ENCODE assay signal across 9 cellular contexts in the genomic region with DNA sequence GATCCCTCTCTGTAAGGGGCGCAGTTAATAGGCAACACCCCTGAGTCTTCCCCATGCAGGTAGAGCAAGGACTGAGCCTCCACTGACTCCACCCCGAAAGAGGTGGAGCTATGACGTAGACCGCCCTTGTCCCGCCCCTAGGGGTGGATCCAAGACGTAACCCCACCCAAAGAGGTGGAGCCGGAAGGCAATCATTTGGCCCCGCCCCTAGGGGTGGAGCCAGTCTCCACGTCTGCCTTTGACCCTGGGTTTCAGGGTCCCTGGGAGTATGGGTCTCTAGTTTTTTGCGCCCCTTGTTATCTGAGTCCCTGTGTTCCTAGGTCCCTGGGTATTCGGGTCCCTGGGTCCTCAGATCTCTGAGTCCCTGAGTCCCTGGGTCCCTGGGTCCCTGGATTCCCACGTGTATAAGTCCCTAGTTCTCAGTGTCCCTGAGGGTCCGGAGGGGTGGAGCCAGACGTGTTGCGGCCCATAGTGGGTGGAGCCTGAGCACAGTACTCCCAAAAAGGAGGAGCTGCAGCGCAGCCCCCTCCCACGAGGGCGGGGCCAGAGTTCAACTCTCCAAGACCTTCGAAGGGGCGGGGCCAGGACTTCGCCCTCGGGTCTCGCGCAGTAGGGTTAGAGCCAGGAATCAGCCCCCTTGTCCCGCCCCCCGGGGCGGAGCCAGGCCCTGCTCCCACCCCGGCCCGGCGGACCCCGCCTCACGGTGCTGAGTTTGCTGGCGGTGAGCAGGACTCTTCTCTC. TPM values are rescaled to one million over a fixed set of nuclear protein-coding genes. Genes with fewer than 3 reads are reported as not detected.
A peak's percentile ranks its signal among the peaks of the same experiment; 100 is the strongest.
DNase-seq lines count a peak whose midpoint lies in the region; ATAC-seq and TF ChIP-seq lines count a peak whose summit lies in the region.
"Had no signal": no experiment of that assay in that cellular context is flagged by ENCODE, and none has a peak within 500 bp of the region (broad histone marks: within the 10 kb centered on the region; RNA-seq: fewer than 3 reads in every experiment).

No MANE protein-coding gene starts in this region.

- peaks cover 27% of the 10 kb centered on the region for H3K36me3 Mint-ChIP-seq in activated CD4-positive, alpha-beta T cell treated with anti-CD3 and anti-CD28 coated beads, Interleukin-2, amount 10 ng/mL, durations not matched to agents 7 days and 5 days (ENCODE audit: low read depth)

- CTCF ChIA-PET in activated CD4-positive, alpha-beta T cell treated with anti-CD3 and anti-CD28 coated beads, Interleukin-2, amount 10 ng/mL, durations not matched to agents 7 days and 5 days (lab: Charles Lee), result interaction anchor here (0.6 to 1.4 kb wide), 2 partner anchors 22 to 387 kb away, joined by 3 read pairs; no protein-coding TSS in a partner anchor

- TF ChIP-seq POLR2A in right lobe of liver (IDR thresholded peaks at IDR 0.05), result no peak

- H3K36me3 ChIP-seq in duodenal mucosa (ENCODE audit: control insufficient read depth in 1 of 2, insufficient read depth in 2 of 2, low read length in 2 of 2), result peaks cover 0 to 4% of the 10 kb centered on the region in 2 donors
- no peaks in the 10 kb centered on the region for H3K36me3 ChIP-seq in right lobe of liver

- no peak overlapping the region for H3K27ac Mint-ChIP-seq in activated CD4-positive, alpha-beta T cell treated with anti-CD3 and anti-CD28 coated beads, Interleukin-2, amount 10 ng/mL, durations not matched to agents 7 days and 5 days

- POLR2A ChIA-PET in activated CD4-positive, alpha-beta T cell treated with anti-CD3 and anti-CD28 coated beads, Interleukin-2, amount 10 ng/mL, durations not matched to agents 7 days and 5 days (lab: Charles Lee), result no interaction called here

- H3K4me1 ChIP-seq in duodenal mucosa (ENCODE audit: control insufficient read depth in 1 of 2, insufficient read depth in 2 of 2, low read length in 2 of 2), result peaks cover 8 to 16% of the 10 kb centered on the region in 2 donors
- H3K4me1 ChIP-seq in right lobe of liver, result no peaks in the 10 kb centered on the region

- no peaks in the 10 kb centered on the region for H3K27me3 Mint-ChIP-seq in activated CD4-positive, alpha-beta T cell treated with anti-CD3 and anti-CD28 coated beads, Interleukin-2, amount 10 ng/mL, durations not matched to agents 7 days and 5 days

- H3K27me3 ChIP-seq in duodenal mucosa (ENCODE audit: control insufficient read depth in 1 of 2, insufficient read depth in 2 of 2, low read length in 2 of 2) (no peaks in the 10 kb centered on the region), right lobe of liver (no peaks in the 10 kb centered on the region)

- H3K27ac ChIP-seq in duodenal mucosa (ENCODE audit: low read depth, low read length) (peak overlapping the region; percentile 73), right lobe of liver (no peak overlapping the region)
- H3K27ac ChIP-seq: heart right ventricle had no signal

- peak overlapping the region in 1 of 2 donors; percentile 25 for H3K9ac ChIP-seq in duodenal mucosa (ENCODE audit: low read depth in 1 of 2, low read length in 2 of 2)

- ATAC-seq in right lobe of liver, result peak; percentile 93 to 94 (median 94)

- TF ChIP-seq CTCF in right lobe of liver (IDR thresholded peaks at IDR 0.05), result no peak

- no peak overlapping the region for H3K4me3 Mint-ChIP-seq in activated CD4-positive, alpha-beta T cell treated with anti-CD3 and anti-CD28 coated beads, Interleukin-2, amount 10 ng/mL, durations not matched to agents 7 days and 5 days

- 11% methylated on average over 5 of the region's 33 CpGs for WGBS in right lobe of liver (ENCODE audit: insufficient coverage, low coverage, low lambda C conversion rate, missing lambda C conversion rate)

- peaks cover 19% of the 10 kb centered on the region for H3K4me1 Mint-ChIP-seq in activated CD4-positive, alpha-beta T cell treated with anti-CD3 and anti-CD28 coated beads, Interleukin-2, amount 10 ng/mL, durations not matched to agents 7 days and 5 days

- H3K4me3 ChIP-seq in duodenal mucosa (ENCODE audit: low read depth in 1 of 2, low read length in 2 of 2) (peak overlapping the region; percentile 57 to 67), right lobe of liver (peak overlapping the region; percentile 12 to 42 (median 35))

- H3K9me3 ChIP-seq in duodenal mucosa (ENCODE audit: control insufficient read depth in 1 of 2, low read length in 2 of 2), result no peaks in the 10 kb centered on the region
- H3K9me3 ChIP-seq in right lobe of liver, result no peaks in the 10 kb centered on the region
- H3K9me3 ChIP-seq: heart right ventricle had no signal

- intact Hi-C loops in right lobe of liver (cut with DNase I), result no loop called here

- H3K9me3 Mint-ChIP-seq in activated CD4-positive, alpha-beta T cell treated with anti-CD3 and anti-CD28 coated beads, Interleukin-2, amount 10 ng/mL, durations not matched to agents 7 days and 5 days, result no peaks in the 10 kb centered on the region

- DNase-seq in C1 segment of cervical spinal cord (lab: John Stamatoyannopoulos, UW) (peak in 8 of 14 donors; percentile 11 to 45 (median 22)), LHCN-M2 (ENCODE audit: low read depth) (peak; percentile 20), right lobe of liver (peak; percentile 92 to 96 (median 93)), NCI-H1417 treated with DMSO at 0.1 percent for 48 hours (lab: John Stamatoyannopoulos, UW) (no peak), KG1 (lab: John Stamatoyannopoulos, UW) (no peak)
- peak; percentile 65 for DNase-seq in activated CD4-positive, alpha-beta T cell treated with anti-CD3 and anti-CD28 coated beads, Interleukin-2, amount 10 ng/mL, durations not matched to agents 7 days and 5 days
- DNase-seq in stimulated activated CD4-positive, alpha-beta T cell treated with anti-CD3 and anti-CD28 coated beads, TNF-alpha, amount 100 ng/mL, for 4 hours (ENCODE audit: low read depth in 3 of 3), result peak in 2 of 3 experiments; percentile 25 to 35

RNA-seq across cellular contexts. Expression of a gene that starts 5.3 kb away (rescaled TPM):
- total RNA-seq in LHCN-M2 (2014; rRNA removed) (not detected in 2 replicates), right lobe of liver (1 to 10 TPM in 5 of 6 experiments, under 1 TPM in 1; 0.90 to 2.7 (median 1.8) TPM)
- 0.05 TPM for polyA plus RNA-seq in LHCN-M2 (2012)
- 100 to 1,000 TPM in 1 of 2 experiments, 10 to 100 TPM in 1; 100.0 to 104 TPM for total RNA-seq in activated CD4-positive, alpha-beta T cell treated with anti-CD3 and anti-CD28 coated beads, Interleukin-2, amount 10 ng/mL, durations not matched to agents 7 days and 5 days

RNA-seq across cellular contexts. Expression of a gene that starts 12.3 kb away (rescaled TPM):
- not detected in 2 replicates for total RNA-seq in LHCN-M2 (2014; rRNA removed)
- polyA plus RNA-seq in LHCN-M2 (2012), result not detected
- under 1 TPM; 0.33 to 0.64 TPM for total RNA-seq in activated CD4-positive, alpha-beta T cell treated with anti-CD3 and anti-CD28 coated beads, Interleukin-2, amount 10 ng/mL, durations not matched to agents 7 days and 5 days
- total RNA-seq in right lobe of liver, result 10 to 100 TPM; 20.6 to 56.1 (median 23.0) TPM
- total RNA-seq: heart right ventricle had no signal

RNA-seq across cellular contexts. Expression of a gene that starts 16.7 kb away (rescaled TPM):
- total RNA-seq in LHCN-M2 (2014; rRNA removed) (5.5 TPM in 2 replicates), right lobe of liver (10 to 100 TPM; 23.3 to 50.0 (median 30.0) TPM)
- 9.4 TPM for polyA plus RNA-seq in LHCN-M2 (2012)
- total RNA-seq in activated CD4-positive, alpha-beta T cell treated with anti-CD3 and anti-CD28 coated beads, Interleukin-2, amount 10 ng/mL, durations not matched to agents 7 days and 5 days, result 10 to 100 TPM; 19.4 to 24.8 TPM

RNA-seq across cellular contexts. Expression of a gene that starts 25.8 kb away (rescaled TPM):
- not detected in 2 replicates for total RNA-seq in LHCN-M2 (2014; rRNA removed)
- 0.02 TPM for polyA plus RNA-seq in LHCN-M2 (2012)
- 1 to 10 TPM; 1.2 to 2.5 TPM for total RNA-seq in activated CD4-positive, alpha-beta T cell treated with anti-CD3 and anti-CD28 coated beads, Interleukin-2, amount 10 ng/mL, durations not matched to agents 7 days and 5 days
- total RNA-seq in right lobe of liver, result 10 to 100 TPM in 2 of 6 experiments, 1 to 10 TPM in 1, under 1 TPM in 3; 0.24 to 19.2 (median 1.4) TPM

RNA-seq across cellular contexts. Expression of a gene that starts 42.8 kb away (rescaled TPM):
- total RNA-seq in LHCN-M2 (2014; rRNA removed) (not detected in 2 replicates), right lobe of liver (under 1 TPM in 3 of 6 experiments, not detected in 3; 0.18 to 0.60 (median 0.56) TPM)
- polyA plus RNA-seq in LHCN-M2 (2012), result not detected
- total RNA-seq in activated CD4-positive, alpha-beta T cell treated with anti-CD3 and anti-CD28 coated beads, Interleukin-2, amount 10 ng/mL, durations not matched to agents 7 days and 5 days, result under 1 TPM; 0.42 to 0.55 TPM

Comparison
In these comparisons a context has a peak if more than half of its experiments do, and no peak if none do; other contexts are left out.
1. DNase-seq: peak in C1 segment of cervical spinal cord (8 of 14), LHCN-M2 (single experiment), activated CD4-positive, alpha-beta T cell treated with anti-CD3 and anti-CD28 coated beads, Interleukin-2, amount 10 ng/mL, durations not matched to agents 7 days and 5 days (single experiment), right lobe of liver (3 of 3) and stimulated activated CD4-positive, alpha-beta T cell treated with anti-CD3 and anti-CD28 coated beads, TNF-alpha, amount 100 ng/mL, for 4 hours (2 of 3); none in NCI-H1417 treated with DMSO at 0.1 percent for 48 hours (single experiment) and KG1 (single experiment).
2. RNA of a gene that starts 5.3 kb away (total RNA-seq): 100.0 to 104 TPM in activated CD4-positive, alpha-beta T cell treated with anti-CD3 and anti-CD28 coated beads, Interleukin-2, amount 10 ng/mL, durations not matched to agents 7 days and 5 days; 0.90 to 2.7 TPM in right lobe of liver and not detected in LHCN-M2; every median in the first group is over 10 times any median in the second.
3. RNA of a gene that starts 12.3 kb away (total RNA-seq): 20.6 to 56.1 TPM in right lobe of liver; 0.33 to 0.64 TPM in activated CD4-positive, alpha-beta T cell treated with anti-CD3 and anti-CD28 coated beads, Interleukin-2, amount 10 ng/mL, durations not matched to agents 7 days and 5 days and not detected in LHCN-M2; every median in the first group is over 10 times any median in the second.